ENCODE assay signal across 8 cellular contexts in genomic region chr5:177311723-177312648, GRCh38. TPM values are rescaled to one million over a fixed set of nuclear protein-coding genes. Genes with fewer than 3 reads are reported as not detected.
DNase-seq lines count a peak whose midpoint lies in the region; ATAC-seq, FAIRE-seq and TF ChIP-seq lines count a peak whose summit lies in the region.

TSS of gene MXD3 (minus strand) at chr5:177311898. CDS start at chr5:177311830, 68 bp downstream.

- WGBS in adipose tissue, 3 donors = 0 to 1% (median 1%) methylated on average over 74 to 78 of the region's 78 CpGs
- 0 to 1% (median 1%) methylated on average over 57 to 78 of the region's 78 CpGs for WGBS in psoas muscle, 3 donors

- H3K4me1 ChIP-seq in left ventricle myocardium inferior (peaks cover 42% of the 10 kb centered on the region), psoas muscle (peaks cover 32% of the 10 kb centered on the region)

- ATAC-seq in GM18499 (IDR thresholded peaks at IDR 0.05; ENCODE audit: insufficient read depth, unreplicated experiment) = peak; percentile 40
- peak; percentile 82 for ATAC-seq in HG02885 (IDR thresholded peaks at IDR 0.05; ENCODE audit: poor library complexity, unreplicated experiment)
- peak; percentile 85 to 94 (median 86) for ATAC-seq in psoas muscle

- H3K9me3 ChIP-seq in left ventricle myocardium inferior (replicated peaks) (no peaks in the 10 kb centered on the region), psoas muscle (no peaks in the 10 kb centered on the region)

- H3K4me3 ChIP-seq in left ventricle myocardium inferior (peak within 1 kb of the TSS; percentile 70), psoas muscle (peak within 1 kb of the TSS; percentile 73)

- TF ChIP-seq CTCF in left ventricle myocardium inferior (IDR thresholded peaks at IDR 0.05; ENCODE audit: borderline replicate concordance) (no peak), psoas muscle (IDR thresholded peaks at IDR 0.05) (no peak)

- DNase-seq in NCI-H1694 (lab: John Stamatoyannopoulos, UW) (peak; percentile 90), T-helper 1 cell (peak; percentile 94 to 98 (median 94)), left ventricle myocardium inferior (peak; percentile 98), psoas muscle (peak; percentile 98 to 99), urothelium cell line (ENCODE audit: low spot score) (peak; percentile 98)

- no peak within 1 kb of the TSS for H3K27ac ChIP-seq in adipose tissue (ENCODE audit: low read depth, low read length)
- H3K27ac ChIP-seq in left ventricle myocardium inferior (replicated peaks) = no peak within 1 kb of the TSS
- H3K27ac ChIP-seq in psoas muscle = peak within 1 kb of the TSS; percentile 83

- H3K36me3 ChIP-seq in left ventricle myocardium inferior (peaks cover 4% of the 10 kb centered on the region), psoas muscle (ENCODE audit: insufficient read depth in 1 of 2, low read depth in 1 of 2) (peaks cover 0 to 11% of the 10 kb centered on the region in 2 donors)

- no peak for FAIRE-seq in urothelium cell line (lab: Jason Lieb, UNC)

- H3K27me3 ChIP-seq in left ventricle myocardium inferior (ENCODE audit: low read depth) (no peaks in the 10 kb centered on the region), psoas muscle (ENCODE audit: insufficient read depth in 3 of 3, low read length in 2 of 3) (no peaks in the 10 kb centered on the region)

- intact Hi-C loops in left ventricle myocardium inferior (cut with micrococcal nuclease) = loop anchor here (10.0 kb wide), 1 partner anchor 143 kb away; no protein-coding TSS in a partner anchor
- intact Hi-C loops in psoas muscle (cut with DNase I) = loop anchor here (5.0 to 10.0 kb wide), 3 partner anchors 40 to 143 kb away; partner anchors contain the start of gene LMAN2 (in 1 of the 2)

RNA-seq across cellular contexts. Expression of gene MXD3, which starts in this region (rescaled TPM):
- polyA plus RNA-seq in adipose tissue (10 to 100 TPM in 2 of 3 donors, 1 to 10 TPM in 1; 5.4 to 11.1 (median 10.1) TPM), psoas muscle (1 to 10 TPM in 2 of 3 donors, under 1 TPM in 1; 0.80 to 2.1 (median 1.3) TPM)
- total RNA-seq in left ventricle myocardium inferior (2.3 TPM), psoas muscle (1 to 10 TPM; 2.3 to 4.2 (median 2.8) TPM)
